In the genomic region with DNA sequence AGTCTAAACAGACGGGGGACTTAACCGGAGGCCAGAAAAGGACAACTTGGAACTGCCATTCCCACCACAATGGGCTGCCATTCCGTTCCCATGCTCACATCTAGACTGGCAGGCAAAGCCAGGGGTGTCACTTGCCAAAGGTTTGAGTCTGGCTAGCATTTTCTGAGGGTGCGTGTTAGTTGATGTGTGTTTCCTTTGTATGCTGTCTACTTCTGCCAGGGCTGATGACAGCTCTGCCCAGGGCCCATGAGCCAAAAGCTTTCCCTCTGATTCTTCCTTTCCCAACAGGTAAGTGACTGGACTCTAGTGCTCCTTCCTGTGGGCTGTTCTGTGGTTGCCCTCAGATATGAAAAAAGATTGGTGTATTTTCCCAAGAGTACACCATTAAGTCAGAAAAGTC, we compare ENCODE assay signal across 16 cellular contexts.
DNase-seq lines count a peak whose midpoint lies in the region; ATAC-seq, FAIRE-seq and TF ChIP-seq lines count a peak whose summit lies in the region.
"Had no signal": no experiment of that assay in that cellular context is flagged by ENCODE, and none has a peak within 500 bp of the region (broad histone marks: within the 10 kb centered on the region; RNA-seq: fewer than 3 reads in every experiment).

No MANE protein-coding gene starts in this region.

- 68 to 89% methylated on average over 2 to 4 of the region's 4 CpGs for WGBS in esophagus squamous epithelium, 2 donors

- TF ChIP-seq POLR2A in esophagus squamous epithelium (IDR thresholded peaks at IDR 0.05) = no peak

- TF ChIP-seq CTCF in esophagus squamous epithelium (IDR thresholded peaks at IDR 0.05) (no peak), upper lobe of right lung (IDR thresholded peaks at IDR 0.05) (no peak)

- H3K36me3 ChIP-seq in esophagus squamous epithelium (no peaks in the 10 kb centered on the region), muscle layer of colon (ENCODE audit: insufficient read depth, low read length) (no peaks in the 10 kb centered on the region), upper lobe of right lung (no peaks in the 10 kb centered on the region)

- H3K27ac ChIP-seq in esophagus squamous epithelium (peak overlapping the region in 3 of 4 donors; percentile 7 to 73 (median 62)), muscle layer of colon (ENCODE audit: low read depth, low read length) (peak overlapping the region; percentile 65), upper lobe of right lung (peak overlapping the region; percentile 37)

- DNase-seq in DMS53 (lab: John Stamatoyannopoulos, UW) (peak; percentile 24), DMS53 treated with DMSO at 0.1 percent for 48 hours (lab: John Stamatoyannopoulos, UW; ENCODE audit: unreplicated experiment) (no peak), esophagus squamous epithelium (lab: John Stamatoyannopoulos, UW) (no peak), upper lobe of right lung (no peak), urothelium cell line (ENCODE audit: low spot score) (no peak), cortex of kidney (lab: John Stamatoyannopoulos, UW) (no peak)
- DNase-seq: activated CD4-positive, alpha-beta memory T cell treated with anti-CD3 and anti-CD28 coated beads for 36 hours; activated effector memory CD4-positive, alpha-beta T cell treated with Interleukin-2 at 50 U/mL for 16 hours; cerebellar nuclear complex; COR-L47; immature natural killer cell; naive B cell; NCI-H524; T1000 had no signal

- H3K27me3 ChIP-seq in esophagus squamous epithelium (no peaks in the 10 kb centered on the region), muscle layer of colon (ENCODE audit: control insufficient read depth in 1 of 2, insufficient read depth in 2 of 2, low read length in 2 of 2) (no peaks in the 10 kb centered on the region), upper lobe of right lung (no peaks in the 10 kb centered on the region)

- intact Hi-C loops in esophagus squamous epithelium (cut with DNase I) = no loop called here
- intact Hi-C loops in upper lobe of right lung (cut with DNase I) = no loop called here

- H3K4me1 ChIP-seq in esophagus squamous epithelium = peaks cover 0 to 43% (median 24%) of the 10 kb centered on the region in 3 donors
- peaks cover 44% of the 10 kb centered on the region for H3K4me1 ChIP-seq in muscle layer of colon (ENCODE audit: insufficient read depth, low read length)
- H3K4me1 ChIP-seq in upper lobe of right lung = peaks cover 46% of the 10 kb centered on the region

- FAIRE-seq in urothelium cell line (lab: Jason Lieb, UNC) = no peak

- peak; percentile 51 for ATAC-seq in upper lobe of right lung
- ATAC-seq in HG03175 (IDR thresholded peaks at IDR 0.05; ENCODE audit: unreplicated experiment) = no peak

- no peak overlapping the region for H3K4me3 ChIP-seq in esophagus squamous epithelium
- peak overlapping the region in 1 of 2 donors; percentile 36 for H3K4me3 ChIP-seq in muscle layer of colon (ENCODE audit: low read depth in 1 of 2, low read length in 2 of 2)
- no peak overlapping the region for H3K4me3 ChIP-seq in upper lobe of right lung

- H3K9me3 ChIP-seq in esophagus squamous epithelium (no peaks in the 10 kb centered on the region), muscle layer of colon (ENCODE audit: low read length) (no peaks in the 10 kb centered on the region), upper lobe of right lung (no peaks in the 10 kb centered on the region)

- H3K9ac ChIP-seq in muscle layer of colon (ENCODE audit: low read length) = no peak overlapping the region
